8 cellular contexts compared by ENCODE assay signal in genomic region chr17:45222994-45223540, GRCh38. TPM values are rescaled to one million over a fixed set of nuclear protein-coding genes. Genes with fewer than 3 reads are reported as not detected.
DNase-seq lines count a peak whose midpoint lies in the region; TF ChIP-seq lines count a peak whose summit lies in the region.

No MANE protein-coding gene starts in this region.

- H3K79me2 ChIP-seq in PC-9 (ENCODE audit: low read depth), result peaks cover 7% of the 10 kb centered on the region; the same call in 1 of the 2 replicates

- no peaks in the 10 kb centered on the region for H3K9me2 ChIP-seq in PC-9 (ENCODE audit: insufficient read depth)

- no peaks in the 10 kb centered on the region for H3K36me3 Mint-ChIP-seq in progenitor cell of endocrine pancreas (ENCODE audit: insufficient read depth)

- no peaks in the 10 kb centered on the region for H3K27me3 ChIP-seq in GM06990 (replicated peaks; ENCODE audit: control insufficient read depth, insufficient read depth, low read length)
- H3K27me3 ChIP-seq in PC-9 (ENCODE audit: insufficient read depth, low read depth), result no peaks in the 10 kb centered on the region
- H3K27me3 ChIP-seq in esophagus (ENCODE audit: control insufficient read depth in 1 of 2, insufficient read depth in 2 of 2, low read length in 2 of 2), result no peaks in the 10 kb centered on the region

- H3K4me1 ChIP-seq in PC-9 (replicated peaks; ENCODE audit: insufficient read depth) (peaks cover 25% of the 10 kb centered on the region), esophagus (ENCODE audit: control insufficient read depth in 2 of 2, insufficient read depth in 2 of 2, low read length in 1 of 2) (peaks cover 0 to 3% of the 10 kb centered on the region in 2 donors)

- 70 to 73% methylated on average over 9 of the region's 9 CpGs for WGBS in esophagus, 2 donors

- TF ChIP-seq CTCF in GM06990 (IDR thresholded peaks at IDR 0.05; ENCODE audit: insufficient read depth, low read length, poor library complexity, severe bottlenecking) (no peak), PC-9 (conservative IDR thresholded peaks at IDR 0.05) (no peak), progenitor cell of endocrine pancreas (IDR thresholded peaks at IDR 0.05; ENCODE audit: unreplicated experiment) (no peak)

- H3K9me3 ChIP-seq in PC-9 (ENCODE audit: insufficient read depth, low read depth) (no peaks in the 10 kb centered on the region), esophagus (ENCODE audit: control insufficient read depth in 2 of 2, insufficient read depth in 1 of 2, low read depth in 1 of 2, low read length in 1 of 2) (no peaks in the 10 kb centered on the region)

- H4K20me1 ChIP-seq in PC-9 (ENCODE audit: insufficient read depth), result no peaks in the 10 kb centered on the region

- intact Hi-C loops in PC-9 (cut with micrococcal nuclease; ENCODE audit: unreplicated experiment), result no loop called here
- intact Hi-C loops in head of caudate nucleus (cut with DNase I), result no loop called here

- DNase-seq in GM06990 (ENCODE audit: extremely low read depth, insufficient read length), result no peak
- no peak for DNase-seq in PC-9
- DNase-seq in progenitor cell of endocrine pancreas (ENCODE audit: low spot score, unreplicated experiment), result no peak
- no peak for DNase-seq in stimulated activated CD4-positive, alpha-beta T cell treated with anti-CD3 and anti-CD28 coated beads, Interleukin-4, amount 100 ng/mL, for 1 hour
- DNase-seq in head of caudate nucleus, result no peak
- no peak for DNase-seq in stimulated activated CD4-positive, alpha-beta T cell treated with anti-CD3 and anti-CD28 coated beads, Interleukin-12 subunit alpha, Interleukin-12 subunit beta, amount 100 ng/mL, for 4 hours
- no peak for DNase-seq in NCI-H1105 (lab: John Stamatoyannopoulos, UW)

- no peaks in the 10 kb centered on the region for H3K4me1 Mint-ChIP-seq in progenitor cell of endocrine pancreas (ENCODE audit: low read depth)

- H3K27ac ChIP-seq in PC-9, result no peak overlapping the region
- H3K27ac ChIP-seq in esophagus (ENCODE audit: low read depth in 2 of 2, low read length in 1 of 2), result peak overlapping the region; percentile 37 to 64

- H3K4me3 Mint-ChIP-seq in progenitor cell of endocrine pancreas (ENCODE audit: low read depth), result peak overlapping the region; percentile 61

- no peaks in the 10 kb centered on the region for H3K9me3 Mint-ChIP-seq in progenitor cell of endocrine pancreas (ENCODE audit: low read depth)

- BruUV-seq in PC-9 (replicated peaks; lab: Mats Ljungman, UMichigan), result TSS peak; percentile 25

- POLR2A ChIA-PET in PC-9 (lab: Charles Lee; ENCODE audit: unreplicated experiment), result no interaction called here

- H3F3A ChIP-seq in PC-9 (ENCODE audit: insufficient read depth, low read depth), result peaks cover 28% of the 10 kb centered on the region

- H3K27me3 Mint-ChIP-seq in progenitor cell of endocrine pancreas, result peaks cover 72% of the 10 kb centered on the region

- CTCF ChIA-PET in PC-9 (lab: Charles Lee), result interaction anchor here (1.2 kb wide), 1 partner anchor 8 kb away, joined by 8 read pairs; no protein-coding TSS in a partner anchor

- no peak overlapping the region for H3K4me2 ChIP-seq in PC-9

- peaks cover 2% of the 10 kb centered on the region for H3K36me3 ChIP-seq in GM06990 (ENCODE audit: control insufficient read depth, insufficient read depth, low read length)
- no peaks in the 10 kb centered on the region for H3K36me3 ChIP-seq in PC-9 (ENCODE audit: low read depth)
- H3K36me3 ChIP-seq in esophagus (ENCODE audit: control insufficient read depth in 2 of 2, insufficient read depth in 2 of 2, low read length in 1 of 2), result no peaks in the 10 kb centered on the region

- H3K4me3 ChIP-seq in GM06990 (replicated peaks; ENCODE audit: low read depth, low read length), result peak overlapping the region; percentile 90
- no peak overlapping the region for H3K4me3 ChIP-seq in PC-9
- H3K4me3 ChIP-seq in esophagus (ENCODE audit: low read depth in 1 of 2, low read length in 2 of 2), result peak overlapping the region; percentile 34 to 47

- H2AFZ ChIP-seq in PC-9, result no peak overlapping the region

- H3K27ac Mint-ChIP-seq in progenitor cell of endocrine pancreas, result no peak overlapping the region

RNA-seq across cellular contexts. Expression of gene FMNL1, which starts 1.4 kb away (rescaled TPM):
- total RNA-seq in PC-9 (2021) (12.9 and 18.7 TPM in 2 replicates), progenitor cell of endocrine pancreas (3.2 and 3.3 TPM in 2 replicates)
- 1 to 10 TPM; 4.3 to 5.2 TPM for polyA plus RNA-seq in esophagus

RNA-seq across cellular contexts. Expression of gene SPATA32, which starts 38.8 kb away (rescaled TPM):
- total RNA-seq in PC-9 (2021) (0.35 and 0.48 TPM in 2 replicates), progenitor cell of endocrine pancreas (0.24 TPM in 1 of 2 replicates, not detected in the other)
- polyA plus RNA-seq in esophagus, result not detected
